8 cellular contexts compared by ENCODE assay signal in genomic region chr14:104680806-104681688, GRCh38. TPM values are rescaled to one million over a fixed set of nuclear protein-coding genes. Genes with fewer than 3 reads are reported as not detected.
A peak's percentile ranks its signal among the peaks of the same experiment; 100 is the strongest.
DNase-seq lines count a peak whose midpoint lies in the region; ATAC-seq, FAIRE-seq and TF ChIP-seq lines count a peak whose summit lies in the region.

No MANE protein-coding gene starts in this region.

- H3K9me3 ChIP-seq in cardiac muscle cell (ENCODE audit: low read depth), result no peaks in the 10 kb centered on the region

- H3K4me3 Mint-ChIP-seq in WTC11, result peak overlapping the region; percentile 61

- TF ChIP-seq CTCF in WTC11 (IDR thresholded peaks at IDR 0.05), result no peak
- peak; percentile 30 for TF ChIP-seq CTCF in cardiac muscle cell (IDR thresholded peaks at IDR 0.05; ENCODE audit: low read depth, low read length)

- peak overlapping the region; percentile 59 for H3K27ac ChIP-seq in cardiac muscle cell

- H3K9me3 Mint-ChIP-seq in WTC11, result peaks cover 8% of the 10 kb centered on the region

- peaks cover 52% of the 10 kb centered on the region for H3K4me1 ChIP-seq in cardiac muscle cell (ENCODE audit: low read depth)

- no peaks in the 10 kb centered on the region for H3K36me3 ChIP-seq in cardiac muscle cell

- POLR2A ChIA-PET in WTC11 (lab: Charles Lee), result interaction anchor here (0.6 to 1.1 kb wide), 4 partner anchors 10 to 415 kb away, joined by 3 to 4 read pairs (median 4); no protein-coding TSS in a partner anchor

- no peak for DNase-seq in GM12891 (ENCODE audit: insufficient read length, low spot score)
- DNase-seq in HK-2 (ENCODE audit: unreplicated experiment), result peak; percentile 77
- no peak for DNase-seq in WTC11 (ENCODE audit: low spot score)
- peak; percentile 55 to 77 for DNase-seq in cardiac muscle cell (ENCODE audit: low read depth in 1 of 2, low spot score in 1 of 2)
- peak; percentile 96 for DNase-seq in pons (ENCODE audit: low spot score)
- no peak for DNase-seq in NCI-H748 treated with DMSO at 0.1 percent for 48 hours (lab: John Stamatoyannopoulos, UW)

- peaks cover 7% of the 10 kb centered on the region for H3K27me3 Mint-ChIP-seq in WTC11 (ENCODE audit: low read depth)

- no peak overlapping the region for H3K4me3 ChIP-seq in cardiac muscle cell

- peaks cover 60% of the 10 kb centered on the region for H3K4me1 Mint-ChIP-seq in WTC11

- peak; percentile 94 for FAIRE-seq in GM12891 (lab: Jason Lieb, UNC)

- CTCF ChIA-PET in WTC11 (lab: Charles Lee), result interaction anchor here (0.6 to 4.0 kb wide), 11 partner anchors 8 to 145 kb away, joined by 3 to 35 read pairs (median 7); partner anchors contain the start of gene SIVA1

- no peaks in the 10 kb centered on the region for H3K27me3 ChIP-seq in cardiac muscle cell

- H3K36me3 Mint-ChIP-seq in WTC11, result peaks cover 3% of the 10 kb centered on the region; the same call in 1 of the 2 replicates

- no peak for TF ChIP-seq POLR2A in GM12891 (IDR thresholded peaks at IDR 0.05; ENCODE audit: low read depth, low read length)

- H3K27ac Mint-ChIP-seq in WTC11, result peak overlapping the region; percentile 82

- ATAC-seq in WTC11 (peak; percentile 0), GM18867 (IDR thresholded peaks at IDR 0.05; ENCODE audit: unreplicated experiment) (no peak), GM18519 (IDR thresholded peaks at IDR 0.05; ENCODE audit: low FRiP score, unreplicated experiment) (no peak)

TF ChIP-seq in GM12891, 5 proteins besides CTCF, POLR2A, EP300 and RAD21:
- no peak for TF ChIP-seq TAF1 (IDR thresholded peaks at IDR 0.05; ENCODE audit: low read depth, low read length)
- no peak for TF ChIP-seq POU2F2 (IDR thresholded peaks at IDR 0.05; ENCODE audit: low read depth, low read length)
- TF ChIP-seq SPI1 (IDR thresholded peaks at IDR 0.05; ENCODE audit: low read depth, low read length), result peak; percentile 51
- no peak for TF ChIP-seq PAX5 (IDR thresholded peaks at IDR 0.05; ENCODE audit: insufficient read depth, low read length, severe bottlenecking)
- TF ChIP-seq POLR2AphosphoS5 (IDR thresholded peaks at IDR 0.05; ENCODE audit: low read depth, low read length), result no peak

TF ChIP-seq in WTC11, 78 proteins besides CTCF, POLR2A, EP300 and RAD21:
- no peak for TF ChIP-seq ELF4 (CRISPR knock-in tag; IDR thresholded peaks at IDR 0.05; ENCODE audit: low read depth)
- TF ChIP-seq FOXP4 (CRISPR knock-in tag; IDR thresholded peaks at IDR 0.05), result no peak

RNA-seq across cellular contexts. Expression of gene INF2, which starts 8.4 kb away (rescaled TPM):
- polyA plus RNA-seq in GM12891 (2012; ENCODE audit: low read depth, missing spikeins), result 15.6 TPM
- 69.0 to 82.4 TPM (median 72.4 TPM) in 3 replicates for total RNA-seq in WTC11 (2021)
- 36.5 and 62.4 TPM in 2 replicates for total RNA-seq in cardiac muscle cell
- polyA plus RNA-seq in cardiac muscle cell, result 14.1 and 14.5 TPM in 2 replicates

RNA-seq across cellular contexts. Expression of gene ADSS1, which starts 43.0 kb away (rescaled TPM):
- polyA plus RNA-seq in GM12891 (2012; ENCODE audit: low read depth, missing spikeins), result 0.21 TPM
- 10.0 to 13.3 TPM (median 12.0 TPM) in 3 replicates for total RNA-seq in WTC11 (2021)
- total RNA-seq in cardiac muscle cell, result 53.8 and 63.8 TPM in 2 replicates
- polyA plus RNA-seq in cardiac muscle cell, result 53.4 and 73.3 TPM in 2 replicates

Comparison
In these comparisons a context has a peak if more than half of its experiments do, and no peak if none do; other contexts are left out.
1. DNase-seq: peak in HK-2 (single experiment), cardiac muscle cell (2 of 2) and pons (single experiment); none in GM12891 (single experiment), WTC11 (single experiment) and NCI-H748 treated with DMSO at 0.1 percent for 48 hours (single experiment).